In the genomic region with DNA sequence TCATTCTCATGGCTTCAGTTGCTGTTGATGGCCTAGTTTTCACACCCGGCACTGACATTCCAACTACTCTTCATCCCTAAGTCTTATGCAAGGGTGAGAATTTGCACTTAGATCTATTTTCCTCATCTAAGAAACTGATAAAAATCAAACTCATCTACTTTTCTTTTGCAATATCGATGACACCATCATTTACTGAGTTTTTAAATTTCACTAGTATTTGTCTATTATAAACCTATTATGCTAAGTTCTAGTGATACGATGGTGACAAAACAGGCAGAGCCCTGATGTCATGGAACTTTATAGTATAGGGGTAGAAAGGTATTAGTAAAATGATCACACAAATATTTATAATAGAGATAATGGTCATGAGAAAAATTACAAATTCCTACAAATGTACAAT, we compare ENCODE assay signal across 4 cellular contexts.
TF ChIP-seq lines count a peak whose summit lies in the region.

No MANE protein-coding gene starts in this region.

TF ChIP-seq in SK-N-SH, 30 proteins besides CTCF, POLR2A, EP300 and RAD21:
- TF ChIP-seq, protein P1, sequence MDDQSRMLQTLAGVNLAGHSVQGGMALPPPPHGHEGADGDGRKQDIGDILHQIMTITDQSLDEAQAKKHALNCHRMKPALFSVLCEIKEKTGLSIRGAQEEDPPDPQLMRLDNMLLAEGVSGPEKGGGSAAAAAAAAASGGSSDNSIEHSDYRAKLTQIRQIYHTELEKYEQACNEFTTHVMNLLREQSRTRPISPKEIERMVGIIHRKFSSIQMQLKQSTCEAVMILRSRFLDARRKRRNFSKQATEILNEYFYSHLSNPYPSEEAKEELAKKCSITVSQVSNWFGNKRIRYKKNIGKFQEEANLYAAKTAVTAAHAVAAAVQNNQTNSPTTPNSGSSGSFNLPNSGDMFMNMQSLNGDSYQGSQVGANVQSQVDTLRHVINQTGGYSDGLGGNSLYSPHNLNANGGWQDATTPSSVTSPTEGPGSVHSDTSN (IDR thresholded peaks at IDR 0.05) = no peak
- TF ChIP-seq FOXM1 (IDR thresholded peaks at IDR 0.05; ENCODE audit: low read depth) (no peak), TCF12 (IDR thresholded peaks at IDR 0.05) (no peak), RFX5 (IDR thresholded peaks at IDR 0.05; ENCODE audit: low read length) (no peak), SMC3 (IDR thresholded peaks at IDR 0.05; ENCODE audit: low read depth, low read length) (no peak), POLR2AphosphoS5 (IDR thresholded peaks at IDR 0.05; ENCODE audit: low read depth, low read length) (no peak), EZH2phosphoT487 (IDR thresholded peaks at IDR 0.05; ENCODE audit: borderline replicate concordance, low read depth) (no peak), RXRA (IDR thresholded peaks at IDR 0.05; ENCODE audit: borderline replicate concordance, low read depth) (no peak), JUND (IDR thresholded peaks at IDR 0.05) (no peak), IRF3 (IDR thresholded peaks at IDR 0.05; ENCODE audit: low read depth, low read length) (no peak), FOXJ3 (CRISPR knock-in tag; IDR thresholded peaks at IDR 0.05) (no peak), TAF1 (IDR thresholded peaks at IDR 0.05; ENCODE audit: borderline replicate concordance, low read depth, low read length) (no peak), GATA2 (CRISPR knock-in tag; IDR thresholded peaks at IDR 0.05) (no peak), NRF1 (IDR thresholded peaks at IDR 0.05; ENCODE audit: low read depth, low read length) (no peak), TEAD4 (IDR thresholded peaks at IDR 0.05; ENCODE audit: borderline replicate concordance, insufficient read depth) (no peak), YY1 (IDR thresholded peaks at IDR 0.05; ENCODE audit: low read depth) (no peak)
- TF ChIP-seq, protein P2, sequence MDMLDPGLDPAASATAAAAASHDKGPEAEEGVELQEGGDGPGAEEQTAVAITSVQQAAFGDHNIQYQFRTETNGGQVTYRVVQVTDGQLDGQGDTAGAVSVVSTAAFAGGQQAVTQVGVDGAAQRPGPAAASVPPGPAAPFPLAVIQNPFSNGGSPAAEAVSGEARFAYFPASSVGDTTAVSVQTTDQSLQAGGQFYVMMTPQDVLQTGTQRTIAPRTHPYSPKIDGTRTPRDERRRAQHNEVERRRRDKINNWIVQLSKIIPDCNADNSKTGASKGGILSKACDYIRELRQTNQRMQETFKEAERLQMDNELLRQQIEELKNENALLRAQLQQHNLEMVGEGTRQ (IDR thresholded peaks at IDR 0.05; ENCODE audit: borderline replicate concordance, low read depth, low read length) = no peak

TF ChIP-seq in SK-N-SH treated with all-trans-retinoic acid at 6 μM for 48 hours, 23 proteins besides CTCF, POLR2A, EP300 and RAD21:
- no peak for TF ChIP-seq BACH2 (CRISPR knock-in tag; IDR thresholded peaks at IDR 0.05; ENCODE audit: borderline replicate concordance)
- TF ChIP-seq ZNF565 (CRISPR knock-in tag; conservative IDR thresholded peaks at IDR 0.05; ENCODE audit: low read depth) = no peak
- TF ChIP-seq ZC3H10 (CRISPR knock-in tag; IDR thresholded peaks at IDR 0.05) = no peak
- TF ChIP-seq, protein P3, sequence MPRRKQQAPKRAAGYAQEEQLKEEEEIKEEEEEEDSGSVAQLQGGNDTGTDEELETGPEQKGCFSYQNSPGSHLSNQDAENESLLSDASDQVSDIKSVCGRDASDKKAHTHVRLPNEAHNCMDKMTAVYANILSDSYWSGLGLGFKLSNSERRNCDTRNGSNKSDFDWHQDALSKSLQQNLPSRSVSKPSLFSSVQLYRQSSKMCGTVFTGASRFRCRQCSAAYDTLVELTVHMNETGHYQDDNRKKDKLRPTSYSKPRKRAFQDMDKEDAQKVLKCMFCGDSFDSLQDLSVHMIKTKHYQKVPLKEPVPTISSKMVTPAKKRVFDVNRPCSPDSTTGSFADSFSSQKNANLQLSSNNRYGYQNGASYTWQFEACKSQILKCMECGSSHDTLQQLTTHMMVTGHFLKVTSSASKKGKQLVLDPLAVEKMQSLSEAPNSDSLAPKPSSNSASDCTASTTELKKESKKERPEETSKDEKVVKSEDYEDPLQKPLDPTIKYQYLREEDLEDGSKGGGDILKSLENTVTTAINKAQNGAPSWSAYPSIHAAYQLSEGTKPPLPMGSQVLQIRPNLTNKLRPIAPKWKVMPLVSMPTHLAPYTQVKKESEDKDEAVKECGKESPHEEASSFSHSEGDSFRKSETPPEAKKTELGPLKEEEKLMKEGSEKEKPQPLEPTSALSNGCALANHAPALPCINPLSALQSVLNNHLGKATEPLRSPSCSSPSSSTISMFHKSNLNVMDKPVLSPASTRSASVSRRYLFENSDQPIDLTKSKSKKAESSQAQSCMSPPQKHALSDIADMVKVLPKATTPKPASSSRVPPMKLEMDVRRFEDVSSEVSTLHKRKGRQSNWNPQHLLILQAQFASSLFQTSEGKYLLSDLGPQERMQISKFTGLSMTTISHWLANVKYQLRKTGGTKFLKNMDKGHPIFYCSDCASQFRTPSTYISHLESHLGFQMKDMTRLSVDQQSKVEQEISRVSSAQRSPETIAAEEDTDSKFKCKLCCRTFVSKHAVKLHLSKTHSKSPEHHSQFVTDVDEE (CRISPR knock-in tag; IDR thresholded peaks at IDR 0.05) = no peak
- TF ChIP-seq, protein P4, sequence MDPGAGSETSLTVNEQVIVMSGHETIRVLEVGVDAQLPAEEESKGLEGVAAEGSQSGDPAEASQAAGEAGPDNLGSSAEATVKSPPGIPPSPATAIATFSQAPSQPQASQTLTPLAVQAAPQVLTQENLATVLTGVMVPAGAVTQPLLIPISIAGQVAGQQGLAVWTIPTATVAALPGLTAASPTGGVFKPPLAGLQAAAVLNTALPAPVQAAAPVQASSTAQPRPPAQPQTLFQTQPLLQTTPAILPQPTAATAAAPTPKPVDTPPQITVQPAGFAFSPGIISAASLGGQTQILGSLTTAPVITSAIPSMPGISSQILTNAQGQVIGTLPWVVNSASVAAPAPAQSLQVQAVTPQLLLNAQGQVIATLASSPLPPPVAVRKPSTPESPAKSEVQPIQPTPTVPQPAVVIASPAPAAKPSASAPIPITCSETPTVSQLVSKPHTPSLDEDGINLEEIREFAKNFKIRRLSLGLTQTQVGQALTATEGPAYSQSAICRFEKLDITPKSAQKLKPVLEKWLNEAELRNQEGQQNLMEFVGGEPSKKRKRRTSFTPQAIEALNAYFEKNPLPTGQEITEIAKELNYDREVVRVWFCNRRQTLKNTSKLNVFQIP (CRISPR knock-in tag; IDR thresholded peaks at IDR 0.05; ENCODE audit: borderline replicate concordance, low read depth) = no peak
- no peak for TF ChIP-seq RARB (CRISPR knock-in tag; IDR thresholded peaks at IDR 0.05)
- no peak for TF ChIP-seq TCF4 (CRISPR knock-in tag; IDR thresholded peaks at IDR 0.05; ENCODE audit: borderline replicate concordance)
- no peak for TF ChIP-seq TOX (CRISPR knock-in tag; IDR thresholded peaks at IDR 0.05; ENCODE audit: borderline replicate concordance)
- no peak for TF ChIP-seq GLIS3 (CRISPR knock-in tag; IDR thresholded peaks at IDR 0.05)
- no peak for TF ChIP-seq OSR1 (CRISPR knock-in tag; IDR thresholded peaks at IDR 0.05)
- TF ChIP-seq ARNTL (CRISPR knock-in tag; IDR thresholded peaks at IDR 0.05; ENCODE audit: borderline replicate concordance, low read depth) = no peak

TF ChIP-seq in IMR-90, 13 proteins besides CTCF, POLR2A, EP300 and RAD21:
- TF ChIP-seq NFE2L2 (IDR thresholded peaks at IDR 0.05; ENCODE audit: low read depth, low read length) = no peak
- TF ChIP-seq RFX5 (IDR thresholded peaks at IDR 0.05; ENCODE audit: low read depth, low read length) = no peak
- TF ChIP-seq BHLHE40 (IDR thresholded peaks at IDR 0.05; ENCODE audit: low read depth, low read length) = no peak
- TF ChIP-seq ELK1 (IDR thresholded peaks at IDR 0.05; ENCODE audit: borderline replicate concordance, low read depth, low read length) = no peak
- TF ChIP-seq MXI1 (IDR thresholded peaks at IDR 0.05; ENCODE audit: borderline replicate concordance, low read depth, low read length) = no peak
TF ChIP-seq in IMR-90: peak in this region for 0.

TF ChIP-seq in K562, 482 proteins besides CTCF, POLR2A, EP300 and RAD21:
- TF ChIP-seq CREBBP (IDR thresholded peaks at IDR 0.05; ENCODE audit: low read depth, low read length) = no peak
- peak; percentile 11; the same call in 1 of the 2 replicates for TF ChIP-seq ZNF316 (IDR thresholded peaks at IDR 0.05)
